ENCODE assay signal across 23 cellular contexts in the genomic region with DNA sequence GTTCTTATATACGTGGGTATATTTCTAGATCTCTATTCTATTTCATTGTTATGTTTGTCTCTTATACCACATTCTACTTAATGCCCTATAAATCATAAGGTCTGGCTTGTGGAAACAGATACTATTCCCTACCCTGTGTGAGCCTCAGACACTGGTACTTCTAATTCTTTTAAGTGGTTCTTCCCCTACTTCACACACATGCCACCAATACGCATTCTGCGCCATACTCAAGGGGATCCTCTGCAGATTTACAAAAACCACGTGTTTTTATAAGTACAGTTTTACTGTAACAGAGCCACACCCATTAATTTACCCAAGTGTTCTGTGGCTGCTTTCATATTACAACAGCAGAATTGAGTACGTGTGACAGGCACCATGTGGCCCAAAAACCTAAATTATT.
"Had no signal": no experiment of that assay in that cellular context is flagged by ENCODE, and none has a peak within 500 bp of the region (broad histone marks: within the 10 kb centered on the region; RNA-seq: fewer than 3 reads in every experiment).

No MANE protein-coding gene starts in this region.

- H3K4me1 ChIP-seq: SJSA1 had no signal

- FAIRE-seq: K562, RCC 7860 had no signal

- H3K9me3 ChIP-seq: SJSA1 had no signal

- H3K4me3 ChIP-seq: K562, SJSA1, SK-N-MC had no signal

- H3K9ac ChIP-seq: KMS-11 had no signal

- DNase-seq: IMR-90, MV-4-11, NCI-H1048, NCI-H1105, NCI-H1436 treated with DMSO at 0.1 percent for 48 hours, NCI-H1694, NCI-H1930, NCI-H2081, NCI-H2107, NCI-H2171 treated with DMSO at 0.1 percent for 48 hours, NCI-H345, NCI-H446 treated with DMSO at 0.1 percent for 48 hours, NCI-H510A treated with DMSO at 0.1 percent for 48 hours, NCI-H69, NCI-H774, Right ventricle myocardium superior, RPMI8226, SIG-M5 had no signal

- H3K27ac ChIP-seq: KMS-11, SJSA1, SK-N-MC had no signal

- H3K27me3 ChIP-seq: SJSA1 had no signal

- ATAC-seq: K562 had no signal

- H3K4me2 ChIP-seq: KMS-11 had no signal

- H3K36me3 ChIP-seq: SJSA1 had no signal
